ENCODE assay signal across 2 cellular contexts in genomic region chr10:81071087-81071796, GRCh38.
TF ChIP-seq lines count a peak whose summit lies in the region.

No MANE protein-coding gene starts in this region.

TF ChIP-seq in A549, 52 proteins besides CTCF, POLR2A, EP300 and RAD21:
- TF ChIP-seq BHLHE40 (IDR thresholded peaks at IDR 0.05; ENCODE audit: low read depth, low read length) (no peak), MAFK (IDR thresholded peaks at IDR 0.05; ENCODE audit: partially characterized antibody) (peak; percentile 70)

TF ChIP-seq in H1, 55 proteins besides CTCF, POLR2A, EP300 and RAD21:
- TF ChIP-seq MAFK (IDR thresholded peaks at IDR 0.05; ENCODE audit: low read depth, low read length) (peak; percentile 13; the same call in 1 of the 2 replicates), SIX5 (IDR thresholded peaks at IDR 0.05; ENCODE audit: low read depth, low read length) (no peak)
TF ChIP-seq in H1: peak in this region for 1.
